12 cellular contexts compared by ENCODE assay signal in genomic region chr10:4246881-4247358, GRCh38.
DNase-seq lines count a peak whose midpoint lies in the region; ATAC-seq and TF ChIP-seq lines count a peak whose summit lies in the region.
"Had no signal": no experiment of that assay in that cellular context is flagged by ENCODE, and none has a peak within 500 bp of the region (broad histone marks: within the 10 kb centered on the region; RNA-seq: fewer than 3 reads in every experiment).

No MANE protein-coding gene starts in this region.

- H3K4me3 ChIP-seq in choroid plexus epithelial cell (ENCODE audit: low read depth, low read length) (no peak overlapping the region), rectal smooth muscle tissue (ENCODE audit: low read length) (no peak overlapping the region)
- no peak overlapping the region for H3K4me3 ChIP-seq in CD8-positive, alpha-beta T cell (ENCODE audit: low read depth, low read length)

- intact Hi-C loops in CD8-positive, alpha-beta T cell (cut with DNase I, micrococcal nuclease): no loop called here

- H3K4me3 Mint-ChIP-seq in CD8-positive, alpha-beta T cell: no peak overlapping the region

- no peak overlapping the region for H3K27ac Mint-ChIP-seq in CD8-positive, alpha-beta T cell

- CTCF ChIA-PET in CD8-positive, alpha-beta T cell (lab: Charles Lee): no interaction called here

- no peaks in the 10 kb centered on the region for H3K36me3 ChIP-seq in rectal smooth muscle tissue (ENCODE audit: control insufficient read depth, insufficient read depth, low read length)
- H3K36me3 ChIP-seq in CD8-positive, alpha-beta T cell (ENCODE audit: insufficient read depth, low read length): no peaks in the 10 kb centered on the region

- POLR2A ChIA-PET in CD8-positive, alpha-beta T cell (lab: Charles Lee): no interaction called here

- no peaks in the 10 kb centered on the region for H3K36me3 Mint-ChIP-seq in CD8-positive, alpha-beta T cell

- no peak overlapping the region for H3K9ac ChIP-seq in rectal smooth muscle tissue (ENCODE audit: low read length)

- H3K4me1 ChIP-seq in rectal smooth muscle tissue (ENCODE audit: control insufficient read depth, insufficient read depth, low read length): peaks cover 17% of the 10 kb centered on the region
- H3K4me1 ChIP-seq in CD8-positive, alpha-beta T cell (ENCODE audit: insufficient read depth, low read length): no peaks in the 10 kb centered on the region

- no peak for ATAC-seq in GM18867 (IDR thresholded peaks at IDR 0.05; ENCODE audit: unreplicated experiment)
- ATAC-seq in CD8-positive, alpha-beta T cell: no peak

- no peaks in the 10 kb centered on the region for H3K9me3 Mint-ChIP-seq in CD8-positive, alpha-beta T cell

- no peaks in the 10 kb centered on the region for H3K9me3 ChIP-seq in CD8-positive, alpha-beta T cell (ENCODE audit: low read length)

- DNase-seq in AG09319 (ENCODE audit: extremely low read depth, low read depth) (peak; percentile 68), HT1080 (ENCODE audit: low read depth) (peak; percentile 97), choroid plexus epithelial cell (ENCODE audit: low read depth) (peak; percentile 92), mesenteric fat pad (ENCODE audit: low spot score) (no peak), NCI-H82 (lab: John Stamatoyannopoulos, UW) (no peak)
- no peak for DNase-seq in CD8-positive, alpha-beta T cell
- DNase-seq: activated CD8-positive, alpha-beta memory T cell treated with anti-CD3 and anti-CD28 coated beads, Interleukin-2, amount 50 U/mL, for 4 hours; midbrain; NCI-H1436 treated with DMSO at 0.1 percent for 48 hours; SIG-M5 had no signal

- H3K27me3 ChIP-seq in rectal smooth muscle tissue (ENCODE audit: control insufficient read depth, insufficient read depth, low read length): no peaks in the 10 kb centered on the region
- no peaks in the 10 kb centered on the region for H3K27me3 ChIP-seq in CD8-positive, alpha-beta T cell (ENCODE audit: insufficient read depth, low read length)

- H3K4me1 Mint-ChIP-seq in CD8-positive, alpha-beta T cell (ENCODE audit: low read depth): peaks cover 10% of the 10 kb centered on the region

- TF ChIP-seq CTCF in AG09319 (IDR thresholded peaks at IDR 0.05; ENCODE audit: low read depth, low read length) (no peak), choroid plexus epithelial cell (conservative IDR thresholded peaks at IDR 0.05; ENCODE audit: low read depth, low read length) (no peak)
- no peak for TF ChIP-seq CTCF in CD8-positive, alpha-beta T cell (IDR thresholded peaks at IDR 0.05)

- H3K27ac ChIP-seq in rectal smooth muscle tissue (ENCODE audit: low read depth, low read length): peak overlapping the region; percentile 62
- H3K27ac ChIP-seq in CD8-positive, alpha-beta T cell (ENCODE audit: low read depth, low read length): no peak overlapping the region

- no peaks in the 10 kb centered on the region for H3K27me3 Mint-ChIP-seq in CD8-positive, alpha-beta T cell (ENCODE audit: low read depth)

Comparison
In these comparisons a context has a peak if more than half of its experiments do, and no peak if none do; other contexts are left out.
1. DNase-seq: peak in AG09319 (single experiment), HT1080 (single experiment) and choroid plexus epithelial cell (single experiment); none in mesenteric fat pad (single experiment), NCI-H82 (single experiment) and CD8-positive, alpha-beta T cell (0 of 7).